Comparison of ENCODE assay signal across 9 cellular contexts in the genomic region with DNA sequence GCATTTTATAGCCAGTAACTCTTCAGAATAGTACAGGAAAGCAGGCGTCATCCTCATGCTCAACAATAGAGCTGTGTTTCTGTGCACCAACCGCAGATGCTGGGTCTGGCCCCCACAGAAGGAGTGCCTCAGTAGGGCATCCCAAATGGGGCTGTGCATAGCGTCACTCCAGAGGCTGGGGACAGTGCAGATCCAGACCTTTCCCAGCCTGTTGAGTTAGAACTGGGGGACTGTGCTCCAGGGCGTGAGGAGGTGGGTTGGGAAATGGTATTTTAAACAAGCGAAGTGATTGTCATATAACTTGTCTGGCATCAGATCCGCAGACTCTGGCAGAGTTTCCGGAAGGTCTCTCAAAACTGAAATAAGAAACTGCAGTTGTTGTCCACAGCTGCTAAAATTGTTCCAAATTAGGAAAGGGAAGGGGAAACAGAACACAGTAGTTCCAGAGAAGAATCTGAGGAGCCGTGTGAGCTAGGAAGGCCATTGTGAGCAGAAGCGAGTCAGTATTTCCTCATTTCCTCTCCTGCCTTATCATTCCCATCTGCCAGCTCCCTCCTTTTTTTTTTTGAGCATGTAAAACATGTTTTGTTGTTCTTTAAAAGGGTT. TPM values are rescaled to one million over a fixed set of nuclear protein-coding genes. Genes with fewer than 3 reads are reported as not detected.
DNase-seq lines count a peak whose midpoint lies in the region; ATAC-seq, FAIRE-seq and TF ChIP-seq lines count a peak whose summit lies in the region.
"Had no signal": no experiment of that assay in that cellular context is flagged by ENCODE, and none has a peak within 500 bp of the region (broad histone marks: within the 10 kb centered on the region; RNA-seq: fewer than 3 reads in every experiment).

No MANE protein-coding gene starts in this region.

- H3K27ac ChIP-seq in urinary bladder (ENCODE audit: low read depth) = peak overlapping the region; percentile 13
- H3K27ac ChIP-seq: 22Rv1 had no signal

- TF ChIP-seq CTCF in fibroblast of pulmonary artery (IDR thresholded peaks at IDR 0.05; ENCODE audit: low read length, missing control alignments) = no peak

- no peak for ATAC-seq in GM18858 (IDR thresholded peaks at IDR 0.05; ENCODE audit: unreplicated experiment)

- no peaks in the 10 kb centered on the region for H3K4me1 ChIP-seq in urinary bladder (ENCODE audit: insufficient read depth)

- no peaks in the 10 kb centered on the region for H3K36me3 ChIP-seq in urinary bladder (ENCODE audit: insufficient read depth)

- H3K4me3 ChIP-seq in fibroblast of pulmonary artery (replicated peaks; ENCODE audit: low read depth, low read length) (peak overlapping the region; percentile 40), urinary bladder (ENCODE audit: low read depth, low read length) (no peak overlapping the region)

- FAIRE-seq in GM12892 (lab: Jason Lieb, UNC) = no peak

- DNase-seq in DMS 273 (lab: John Stamatoyannopoulos, UW; ENCODE audit: unreplicated experiment) = peak; percentile 45
- DNase-seq in DMS 273 treated with DMSO at 0.1 percent for 48 hours (lab: John Stamatoyannopoulos, UW) = no peak
- DNase-seq in fibroblast of pulmonary artery (ENCODE audit: low read depth) = peak; percentile 84
- DNase-seq in myocyte (ENCODE audit: low read depth) = peak; percentile 90
- DNase-seq in GM12892 (ENCODE audit: insufficient read length) = no peak
- DNase-seq in hepatic stellate cell (ENCODE audit: low spot score) = no peak

- TF ChIP-seq POLR2A in GM12892 (IDR thresholded peaks at IDR 0.05; ENCODE audit: low read depth, low read length) = no peak

- WGBS in urinary bladder = 13% methylated on average over 9 of the region's 9 CpGs

RNA-seq across cellular contexts. Expression of gene JAM3, which starts 52.2 kb away (rescaled TPM):
- 173 and 229 TPM in 2 replicates for total RNA-seq in myocyte
- polyA plus RNA-seq in myocyte (2012) = 101 TPM
- 90.2 TPM for total RNA-seq in urinary bladder
- 61.1 TPM for polyA plus RNA-seq in urinary bladder
- 1.0 TPM for polyA plus RNA-seq in GM12892 (2012; ENCODE audit: missing spikeins)

Comparison
In these comparisons a context has a peak if more than half of its experiments do, and no peak if none do; other contexts are left out.
1. DNase-seq: peak in DMS 273 (single experiment), fibroblast of pulmonary artery (single experiment) and myocyte (single experiment); none in DMS 273 treated with DMSO at 0.1 percent for 48 hours (single experiment), GM12892 (single experiment) and hepatic stellate cell (single experiment).